ENCODE assay signal across 1 cellular context in genomic region chr17:6392609-6393367, GRCh38.
TF ChIP-seq lines count a peak whose summit lies in the region.

No MANE protein-coding gene starts in this region.

TF ChIP-seq in HepG2, 621 proteins besides CTCF, POLR2A, EP300 and RAD21 (continued from another document and continues in another):
- TF ChIP-seq, protein P1, sequence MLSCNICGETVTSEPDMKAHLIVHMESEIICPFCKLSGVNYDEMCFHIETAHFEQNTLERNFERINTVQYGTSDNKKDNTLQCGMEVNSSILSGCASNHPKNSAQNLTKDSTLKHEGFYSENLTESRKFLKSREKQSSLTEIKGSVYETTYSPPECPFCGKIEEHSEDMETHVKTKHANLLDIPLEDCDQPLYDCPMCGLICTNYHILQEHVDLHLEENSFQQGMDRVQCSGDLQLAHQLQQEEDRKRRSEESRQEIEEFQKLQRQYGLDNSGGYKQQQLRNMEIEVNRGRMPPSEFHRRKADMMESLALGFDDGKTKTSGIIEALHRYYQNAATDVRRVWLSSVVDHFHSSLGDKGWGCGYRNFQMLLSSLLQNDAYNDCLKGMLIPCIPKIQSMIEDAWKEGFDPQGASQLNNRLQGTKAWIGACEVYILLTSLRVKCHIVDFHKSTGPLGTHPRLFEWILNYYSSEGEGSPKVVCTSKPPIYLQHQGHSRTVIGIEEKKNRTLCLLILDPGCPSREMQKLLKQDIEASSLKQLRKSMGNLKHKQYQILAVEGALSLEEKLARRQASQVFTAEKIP (CRISPR knock-in tag; IDR thresholded peaks at IDR 0.05; ENCODE audit: borderline replicate concordance), result no peak
- TF ChIP-seq DPF2 (CRISPR knock-in tag; IDR thresholded peaks at IDR 0.05; ENCODE audit: borderline replicate concordance, low read depth) (peak; percentile 41; the same call in 1 of the 2 replicates), NFATC3 (CRISPR knock-in tag; IDR thresholded peaks at IDR 0.05) (no peak), SMAD3 (CRISPR knock-in tag; IDR thresholded peaks at IDR 0.05) (no peak), HOMEZ (CRISPR knock-in tag; IDR thresholded peaks at IDR 0.05; ENCODE audit: low read depth) (no peak), CBX2 (IDR thresholded peaks at IDR 0.05; ENCODE audit: low read depth, low read length) (no peak), CBX2 (CRISPR knock-in tag; IDR thresholded peaks at IDR 0.05; ENCODE audit: low read depth) (no peak), ADNP (CRISPR knock-in tag; IDR thresholded peaks at IDR 0.05) (no peak), ZNF605 (CRISPR knock-in tag; IDR thresholded peaks at IDR 0.05) (peak; percentile 49; the same call in 1 of the 2 replicates), SMAD9 (CRISPR knock-in tag; IDR thresholded peaks at IDR 0.05) (no peak), ZBTB8A (CRISPR knock-in tag; IDR thresholded peaks at IDR 0.05; ENCODE audit: borderline replicate concordance, low read depth) (no peak), SRSF4 (IDR thresholded peaks at IDR 0.05; ENCODE audit: low read depth, low read length, poor library complexity, severe bottlenecking) (no peak), RARA (CRISPR knock-in tag; IDR thresholded peaks at IDR 0.05) (peak; percentile 54; the same call in 1 of the 2 replicates), ZNF687 (CRISPR knock-in tag; IDR thresholded peaks at IDR 0.05) (peak; percentile 77), SOX5 (CRISPR knock-in tag; IDR thresholded peaks at IDR 0.05; ENCODE audit: borderline replicate concordance) (peak; percentile 41; the same call in 1 of the 2 replicates), ZNF552 (CRISPR knock-in tag; IDR thresholded peaks at IDR 0.05; ENCODE audit: borderline replicate concordance) (no peak), TBL1XR1 (IDR thresholded peaks at IDR 0.05; ENCODE audit: borderline replicate concordance, low read length, partially characterized antibody) (no peak), ZNF547 (CRISPR knock-in tag; IDR thresholded peaks at IDR 0.05) (no peak), DNMT3B (CRISPR knock-in tag; conservative IDR thresholded peaks at IDR 0.05) (no peak), ZNF558 (CRISPR knock-in tag; IDR thresholded peaks at IDR 0.05; ENCODE audit: borderline replicate concordance) (no peak), HMG20B (CRISPR knock-in tag; conservative IDR thresholded peaks at IDR 0.05) (0 out of 2 replicates have a peak, but pooled peaks have one; percentile 26), IKZF1 (IDR thresholded peaks at IDR 0.05) (no peak), ZNF720 (CRISPR knock-in tag; IDR thresholded peaks at IDR 0.05) (no peak), RXRA (CRISPR knock-in tag; IDR thresholded peaks at IDR 0.05) (peak; percentile 71; the same call in 1 of the 2 replicates), RXRB (CRISPR knock-in tag; IDR thresholded peaks at IDR 0.05; ENCODE audit: borderline replicate concordance) (0 out of 2 replicates have a peak, but pooled peaks have one; percentile 28), TFDP2 (CRISPR knock-in tag; IDR thresholded peaks at IDR 0.05) (peak; percentile 79), ZNF562 (CRISPR knock-in tag; IDR thresholded peaks at IDR 0.05; ENCODE audit: borderline replicate concordance) (0 out of 2 replicates have a peak, but pooled peaks have one; percentile 22), NCOR1 (IDR thresholded peaks at IDR 0.05; ENCODE audit: borderline replicate concordance, low read length) (peak; percentile 86; the same call in 1 of the 2 replicates), HDAC6 (IDR thresholded peaks at IDR 0.05; ENCODE audit: low read depth, low read length) (no peak), NR2F1 (CRISPR knock-in tag; IDR thresholded peaks at IDR 0.05) (peak; percentile 13 to 57; a peak in 2 of 4 replicates), KAT7 (CRISPR knock-in tag; IDR thresholded peaks at IDR 0.05; ENCODE audit: borderline replicate concordance) (no peak), SAP130 (CRISPR knock-in tag; IDR thresholded peaks at IDR 0.05; ENCODE audit: low read depth) (0 out of 2 replicates have a peak, but pooled peaks have one; percentile 28)
- TF ChIP-seq, protein P2, sequence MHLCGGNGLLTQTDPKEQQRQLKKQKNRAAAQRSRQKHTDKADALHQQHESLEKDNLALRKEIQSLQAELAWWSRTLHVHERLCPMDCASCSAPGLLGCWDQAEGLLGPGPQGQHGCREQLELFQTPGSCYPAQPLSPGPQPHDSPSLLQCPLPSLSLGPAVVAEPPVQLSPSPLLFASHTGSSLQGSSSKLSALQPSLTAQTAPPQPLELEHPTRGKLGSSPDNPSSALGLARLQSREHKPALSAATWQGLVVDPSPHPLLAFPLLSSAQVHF (CRISPR knock-in tag; IDR thresholded peaks at IDR 0.05), result no peak
- TF ChIP-seq, protein P3, sequence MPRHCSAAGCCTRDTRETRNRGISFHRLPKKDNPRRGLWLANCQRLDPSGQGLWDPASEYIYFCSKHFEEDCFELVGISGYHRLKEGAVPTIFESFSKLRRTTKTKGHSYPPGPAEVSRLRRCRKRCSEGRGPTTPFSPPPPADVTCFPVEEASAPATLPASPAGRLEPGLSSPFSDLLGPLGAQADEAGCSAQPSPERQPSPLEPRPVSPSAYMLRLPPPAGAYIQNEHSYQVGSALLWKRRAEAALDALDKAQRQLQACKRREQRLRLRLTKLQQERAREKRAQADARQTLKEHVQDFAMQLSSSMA (CRISPR knock-in tag; IDR thresholded peaks at IDR 0.05), result no peak
- TF ChIP-seq, protein P4, sequence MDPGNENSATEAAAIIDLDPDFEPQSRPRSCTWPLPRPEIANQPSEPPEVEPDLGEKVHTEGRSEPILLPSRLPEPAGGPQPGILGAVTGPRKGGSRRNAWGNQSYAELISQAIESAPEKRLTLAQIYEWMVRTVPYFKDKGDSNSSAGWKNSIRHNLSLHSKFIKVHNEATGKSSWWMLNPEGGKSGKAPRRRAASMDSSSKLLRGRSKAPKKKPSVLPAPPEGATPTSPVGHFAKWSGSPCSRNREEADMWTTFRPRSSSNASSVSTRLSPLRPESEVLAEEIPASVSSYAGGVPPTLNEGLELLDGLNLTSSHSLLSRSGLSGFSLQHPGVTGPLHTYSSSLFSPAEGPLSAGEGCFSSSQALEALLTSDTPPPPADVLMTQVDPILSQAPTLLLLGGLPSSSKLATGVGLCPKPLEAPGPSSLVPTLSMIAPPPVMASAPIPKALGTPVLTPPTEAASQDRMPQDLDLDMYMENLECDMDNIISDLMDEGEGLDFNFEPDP (CRISPR knock-in tag; conservative IDR thresholded peaks at IDR 0.05), result no peak
- TF ChIP-seq, protein P5, sequence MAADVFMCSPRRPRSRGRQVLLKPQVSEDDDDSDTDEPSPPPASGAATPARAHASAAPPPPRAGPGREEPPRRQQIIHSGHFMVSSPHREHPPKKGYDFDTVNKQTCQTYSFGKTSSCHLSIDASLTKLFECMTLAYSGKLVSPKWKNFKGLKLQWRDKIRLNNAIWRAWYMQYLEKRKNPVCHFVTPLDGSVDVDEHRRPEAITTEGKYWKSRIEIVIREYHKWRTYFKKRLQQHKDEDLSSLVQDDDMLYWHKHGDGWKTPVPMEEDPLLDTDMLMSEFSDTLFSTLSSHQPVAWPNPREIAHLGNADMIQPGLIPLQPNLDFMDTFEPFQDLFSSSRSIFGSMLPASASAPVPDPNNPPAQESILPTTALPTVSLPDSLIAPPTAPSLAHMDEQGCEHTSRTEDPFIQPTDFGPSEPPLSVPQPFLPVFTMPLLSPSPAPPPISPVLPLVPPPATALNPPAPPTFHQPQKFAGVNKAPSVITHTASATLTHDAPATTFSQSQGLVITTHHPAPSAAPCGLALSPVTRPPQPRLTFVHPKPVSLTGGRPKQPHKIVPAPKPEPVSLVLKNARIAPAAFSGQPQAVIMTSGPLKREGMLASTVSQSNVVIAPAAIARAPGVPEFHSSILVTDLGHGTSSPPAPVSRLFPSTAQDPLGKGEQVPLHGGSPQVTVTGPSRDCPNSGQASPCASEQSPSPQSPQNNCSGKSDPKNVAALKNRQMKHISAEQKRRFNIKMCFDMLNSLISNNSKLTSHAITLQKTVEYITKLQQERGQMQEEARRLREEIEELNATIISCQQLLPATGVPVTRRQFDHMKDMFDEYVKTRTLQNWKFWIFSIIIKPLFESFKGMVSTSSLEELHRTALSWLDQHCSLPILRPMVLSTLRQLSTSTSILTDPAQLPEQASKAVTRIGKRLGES (CRISPR knock-in tag; IDR thresholded peaks at IDR 0.05; ENCODE audit: borderline replicate concordance), result no peak
- TF ChIP-seq, protein P6, sequence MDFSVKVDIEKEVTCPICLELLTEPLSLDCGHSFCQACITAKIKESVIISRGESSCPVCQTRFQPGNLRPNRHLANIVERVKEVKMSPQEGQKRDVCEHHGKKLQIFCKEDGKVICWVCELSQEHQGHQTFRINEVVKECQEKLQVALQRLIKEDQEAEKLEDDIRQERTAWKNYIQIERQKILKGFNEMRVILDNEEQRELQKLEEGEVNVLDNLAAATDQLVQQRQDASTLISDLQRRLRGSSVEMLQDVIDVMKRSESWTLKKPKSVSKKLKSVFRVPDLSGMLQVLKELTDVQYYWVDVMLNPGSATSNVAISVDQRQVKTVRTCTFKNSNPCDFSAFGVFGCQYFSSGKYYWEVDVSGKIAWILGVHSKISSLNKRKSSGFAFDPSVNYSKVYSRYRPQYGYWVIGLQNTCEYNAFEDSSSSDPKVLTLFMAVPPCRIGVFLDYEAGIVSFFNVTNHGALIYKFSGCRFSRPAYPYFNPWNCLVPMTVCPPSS (IDR thresholded peaks at IDR 0.05), result no peak
- TF ChIP-seq, protein P7, sequence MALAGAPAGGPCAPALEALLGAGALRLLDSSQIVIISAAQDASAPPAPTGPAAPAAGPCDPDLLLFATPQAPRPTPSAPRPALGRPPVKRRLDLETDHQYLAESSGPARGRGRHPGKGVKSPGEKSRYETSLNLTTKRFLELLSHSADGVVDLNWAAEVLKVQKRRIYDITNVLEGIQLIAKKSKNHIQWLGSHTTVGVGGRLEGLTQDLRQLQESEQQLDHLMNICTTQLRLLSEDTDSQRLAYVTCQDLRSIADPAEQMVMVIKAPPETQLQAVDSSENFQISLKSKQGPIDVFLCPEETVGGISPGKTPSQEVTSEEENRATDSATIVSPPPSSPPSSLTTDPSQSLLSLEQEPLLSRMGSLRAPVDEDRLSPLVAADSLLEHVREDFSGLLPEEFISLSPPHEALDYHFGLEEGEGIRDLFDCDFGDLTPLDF (CRISPR knock-in tag; IDR thresholded peaks at IDR 0.05), result no peak
